ENCODE assay signal across 1 cellular context in the genomic region with DNA sequence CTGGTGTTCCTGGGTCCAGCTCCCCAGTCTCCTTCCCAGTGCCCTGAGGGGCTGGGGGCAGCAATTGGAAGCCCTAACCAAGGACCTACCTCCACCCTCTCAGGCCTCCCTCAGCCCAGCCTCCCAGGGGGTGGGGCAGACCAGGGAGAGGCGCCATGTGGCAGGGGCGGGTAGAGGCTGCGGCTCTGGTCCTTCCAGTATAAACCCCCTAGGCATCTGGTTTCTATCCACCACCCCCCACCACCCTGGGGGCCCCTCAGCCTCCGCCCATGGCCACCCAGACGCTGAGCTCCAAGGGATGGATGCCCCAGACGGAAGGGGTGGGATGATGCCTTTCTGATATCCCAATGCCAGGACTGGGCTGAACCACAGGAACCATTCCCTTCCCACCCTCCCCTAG.
TF ChIP-seq lines count a peak whose summit lies in the region.

No MANE protein-coding gene starts in this region.

TF ChIP-seq in HEK293, 187 proteins besides CTCF, POLR2A, EP300 and RAD21 (continued from another document):
- TF ChIP-seq, protein P1, sequence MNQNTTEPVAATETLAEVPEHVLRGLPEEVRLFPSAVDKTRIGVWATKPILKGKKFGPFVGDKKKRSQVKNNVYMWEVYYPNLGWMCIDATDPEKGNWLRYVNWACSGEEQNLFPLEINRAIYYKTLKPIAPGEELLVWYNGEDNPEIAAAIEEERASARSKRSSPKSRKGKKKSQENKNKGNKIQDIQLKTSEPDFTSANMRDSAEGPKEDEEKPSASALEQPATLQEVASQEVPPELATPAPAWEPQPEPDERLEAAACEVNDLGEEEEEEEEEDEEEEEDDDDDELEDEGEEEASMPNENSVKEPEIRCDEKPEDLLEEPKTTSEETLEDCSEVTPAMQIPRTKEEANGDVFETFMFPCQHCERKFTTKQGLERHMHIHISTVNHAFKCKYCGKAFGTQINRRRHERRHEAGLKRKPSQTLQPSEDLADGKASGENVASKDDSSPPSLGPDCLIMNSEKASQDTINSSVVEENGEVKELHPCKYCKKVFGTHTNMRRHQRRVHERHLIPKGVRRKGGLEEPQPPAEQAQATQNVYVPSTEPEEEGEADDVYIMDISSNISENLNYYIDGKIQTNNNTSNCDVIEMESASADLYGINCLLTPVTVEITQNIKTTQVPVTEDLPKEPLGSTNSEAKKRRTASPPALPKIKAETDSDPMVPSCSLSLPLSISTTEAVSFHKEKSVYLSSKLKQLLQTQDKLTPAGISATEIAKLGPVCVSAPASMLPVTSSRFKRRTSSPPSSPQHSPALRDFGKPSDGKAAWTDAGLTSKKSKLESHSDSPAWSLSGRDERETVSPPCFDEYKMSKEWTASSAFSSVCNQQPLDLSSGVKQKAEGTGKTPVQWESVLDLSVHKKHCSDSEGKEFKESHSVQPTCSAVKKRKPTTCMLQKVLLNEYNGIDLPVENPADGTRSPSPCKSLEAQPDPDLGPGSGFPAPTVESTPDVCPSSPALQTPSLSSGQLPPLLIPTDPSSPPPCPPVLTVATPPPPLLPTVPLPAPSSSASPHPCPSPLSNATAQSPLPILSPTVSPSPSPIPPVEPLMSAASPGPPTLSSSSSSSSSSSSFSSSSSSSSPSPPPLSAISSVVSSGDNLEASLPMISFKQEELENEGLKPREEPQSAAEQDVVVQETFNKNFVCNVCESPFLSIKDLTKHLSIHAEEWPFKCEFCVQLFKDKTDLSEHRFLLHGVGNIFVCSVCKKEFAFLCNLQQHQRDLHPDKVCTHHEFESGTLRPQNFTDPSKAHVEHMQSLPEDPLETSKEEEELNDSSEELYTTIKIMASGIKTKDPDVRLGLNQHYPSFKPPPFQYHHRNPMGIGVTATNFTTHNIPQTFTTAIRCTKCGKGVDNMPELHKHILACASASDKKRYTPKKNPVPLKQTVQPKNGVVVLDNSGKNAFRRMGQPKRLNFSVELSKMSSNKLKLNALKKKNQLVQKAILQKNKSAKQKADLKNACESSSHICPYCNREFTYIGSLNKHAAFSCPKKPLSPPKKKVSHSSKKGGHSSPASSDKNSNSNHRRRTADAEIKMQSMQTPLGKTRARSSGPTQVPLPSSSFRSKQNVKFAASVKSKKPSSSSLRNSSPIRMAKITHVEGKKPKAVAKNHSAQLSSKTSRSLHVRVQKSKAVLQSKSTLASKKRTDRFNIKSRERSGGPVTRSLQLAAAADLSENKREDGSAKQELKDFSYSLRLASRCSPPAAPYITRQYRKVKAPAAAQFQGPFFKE (tag by site-specific recombination; IDR thresholded peaks at IDR 0.05; ENCODE audit: borderline replicate concordance) = no peak
- TF ChIP-seq ZNF2 (tag by site-specific recombination; IDR thresholded peaks at IDR 0.05) = no peak
- peak; percentile 26; the same call in 1 of the 2 replicates for TF ChIP-seq GLIS1 (tag by site-specific recombination; IDR thresholded peaks at IDR 0.05)
- 0 out of 2 replicates have a peak, but pooled peaks have one; percentile 41 for TF ChIP-seq KLF1 (tag by site-specific recombination; IDR thresholded peaks at IDR 0.05)
- TF ChIP-seq ZNF292 (tag by site-specific recombination; IDR thresholded peaks at IDR 0.05; ENCODE audit: borderline replicate concordance, low read depth) = no peak
